ENCODE assay signal across 21 cellular contexts in genomic region chr18:48697441-48697840, GRCh38.
"Had no signal": no experiment of that assay in that cellular context is flagged by ENCODE, and none has a peak within 500 bp of the region (broad histone marks: within the 10 kb centered on the region; RNA-seq: fewer than 3 reads in every experiment).

No MANE protein-coding gene starts in this region.

- DNase-seq: KBM-7, MV-4-11, NCI-H1048, NCI-H1105, NCI-H1417, NCI-H1436 treated with DMSO at 0.1 percent for 48 hours, NCI-H1694, NCI-H187 treated with DMSO at 0.1 percent for 48 hours, NCI-H2081, NCI-H2107, NCI-H2227 treated with DMSO at 0.1 percent for 48 hours, NCI-H510A, NCI-H524 treated with DMSO at 0.1 percent for 48 hours, NCI-H69, NCI-H774, Right ventricle myocardium superior, RPMI8226, SIG-M5 had no signal

- H3K27me3 ChIP-seq: SJSA1 had no signal

- FAIRE-seq: RCC 7860 had no signal

- H3K4me3 ChIP-seq: SJSA1, SK-N-MC had no signal
